ENCODE assay signal across 17 cellular contexts in the genomic region with DNA sequence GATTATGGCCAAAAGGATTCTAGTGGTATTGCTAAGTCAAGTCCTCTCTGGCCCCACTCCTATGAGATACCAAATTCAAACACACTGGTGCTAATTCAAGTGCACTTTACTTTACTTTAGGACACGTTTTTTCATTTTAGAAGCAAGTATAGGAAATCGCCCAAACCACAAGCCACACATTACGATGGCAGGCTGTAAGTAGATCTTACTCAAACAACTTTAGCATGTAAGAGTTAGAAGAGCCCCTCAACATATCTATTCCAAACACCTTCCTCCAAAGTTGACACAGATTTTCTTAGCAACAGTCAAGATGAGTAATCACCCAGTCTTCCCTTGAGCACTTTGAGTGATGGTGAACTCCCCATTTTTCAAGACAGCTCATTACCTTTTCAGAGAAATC. TPM values are rescaled to one million over a fixed set of nuclear protein-coding genes. Genes with fewer than 3 reads are reported as not detected.
DNase-seq lines count a peak whose midpoint lies in the region; ATAC-seq and TF ChIP-seq lines count a peak whose summit lies in the region.
"Had no signal": no experiment of that assay in that cellular context is flagged by ENCODE, and none has a peak within 500 bp of the region (broad histone marks: within the 10 kb centered on the region; RNA-seq: fewer than 3 reads in every experiment).

No MANE protein-coding gene starts in this region.

- H3K9me3 Mint-ChIP-seq in CD8-positive, alpha-beta T cell = no peaks in the 10 kb centered on the region
- no peaks in the 10 kb centered on the region for H3K9me3 Mint-ChIP-seq in activated naive CD8-positive, alpha-beta T cell treated with anti-CD3 and anti-CD28 coated beads, Interleukin-2, amount 50 U/mL, for 24 hours
- H3K9me3 Mint-ChIP-seq: naive thymus-derived CD4-positive, alpha-beta T cell; stimulated activated naive B cell treated with anti-CD40 and anti-IgM and Interleukin-4, amounts not matched to agents 10 μg/mL and 1 μg/mL and 100 μg/mL, for 72 hours had no signal

- no peaks in the 10 kb centered on the region for H3K36me3 ChIP-seq in CD8-positive, alpha-beta T cell (ENCODE audit: insufficient read depth, low read length)
- H3K36me3 ChIP-seq: BE2C had no signal

- H3K4me1 ChIP-seq in CD8-positive, alpha-beta T cell (ENCODE audit: insufficient read depth, low read length) = no peaks in the 10 kb centered on the region
- H3K4me1 ChIP-seq: BE2C had no signal

- no peaks in the 10 kb centered on the region for H3K27me3 Mint-ChIP-seq in CD8-positive, alpha-beta T cell (ENCODE audit: low read depth)
- H3K27me3 Mint-ChIP-seq in activated naive CD8-positive, alpha-beta T cell treated with anti-CD3 and anti-CD28 coated beads, Interleukin-2, amount 50 U/mL, for 24 hours = no peaks in the 10 kb centered on the region

- H3K4me3 ChIP-seq in CD8-positive, alpha-beta T cell (ENCODE audit: low read depth, low read length) = no peak overlapping the region
- H3K4me3 ChIP-seq in Jurkat, Clone E6-1 (ENCODE audit: low read length) = no peak overlapping the region

- H3K27me3 ChIP-seq in CD8-positive, alpha-beta T cell (ENCODE audit: insufficient read depth, low read length) = no peaks in the 10 kb centered on the region
- H3K27me3 ChIP-seq: BE2C had no signal

- H3K27ac ChIP-seq in CD8-positive, alpha-beta T cell (ENCODE audit: low read depth, low read length) = no peak overlapping the region

- no peak overlapping the region for H3K27ac Mint-ChIP-seq in CD8-positive, alpha-beta T cell
- no peak overlapping the region for H3K27ac Mint-ChIP-seq in activated naive CD8-positive, alpha-beta T cell treated with anti-CD3 and anti-CD28 coated beads, Interleukin-2, amount 50 U/mL, for 24 hours
- H3K27ac Mint-ChIP-seq: stimulated activated naive B cell treated with anti-CD40 and anti-IgM and Interleukin-4, amounts not matched to agents 10 μg/mL and 1 μg/mL and 100 μg/mL, for 72 hours had no signal

- POLR2A ChIA-PET in CD8-positive, alpha-beta T cell (lab: Charles Lee) = no interaction called here

- H3K36me3 Mint-ChIP-seq in CD8-positive, alpha-beta T cell = no peaks in the 10 kb centered on the region
- no peaks in the 10 kb centered on the region for H3K36me3 Mint-ChIP-seq in activated naive CD8-positive, alpha-beta T cell treated with anti-CD3 and anti-CD28 coated beads, Interleukin-2, amount 50 U/mL, for 24 hours (ENCODE audit: low read depth)
- H3K36me3 Mint-ChIP-seq: naive thymus-derived CD4-positive, alpha-beta T cell; stimulated activated naive B cell treated with anti-CD40 and anti-IgM and Interleukin-4, amounts not matched to agents 10 μg/mL and 1 μg/mL and 100 μg/mL, for 72 hours had no signal

- ATAC-seq in CD8-positive, alpha-beta T cell = peak; percentile 52
- peak; percentile 62 for ATAC-seq in GM18502 (IDR thresholded peaks at IDR 0.05; ENCODE audit: poor library complexity, unreplicated experiment)
- ATAC-seq in activated naive CD8-positive, alpha-beta T cell treated with anti-CD3 and anti-CD28 coated beads, Interleukin-2, amount 50 U/mL, for 24 hours = peak; percentile 93
- ATAC-seq: naive thymus-derived CD4-positive, alpha-beta T cell had no signal

- H3K9me3 ChIP-seq in CD8-positive, alpha-beta T cell (ENCODE audit: low read length) = no peaks in the 10 kb centered on the region
- H3K9me3 ChIP-seq: BE2C had no signal

- H3K4me1 Mint-ChIP-seq in CD8-positive, alpha-beta T cell (ENCODE audit: low read depth) = peaks cover 12% of the 10 kb centered on the region
- H3K4me1 Mint-ChIP-seq in activated naive CD8-positive, alpha-beta T cell treated with anti-CD3 and anti-CD28 coated beads, Interleukin-2, amount 50 U/mL, for 24 hours = peaks cover 14% of the 10 kb centered on the region
- H3K4me1 Mint-ChIP-seq: stimulated activated naive B cell treated with anti-CD40 and anti-IgM and Interleukin-4, amounts not matched to agents 10 μg/mL and 1 μg/mL and 100 μg/mL, for 72 hours had no signal

- no peak for DNase-seq in CD8-positive, alpha-beta T cell
- DNase-seq in Jurkat, Clone E6-1 (ENCODE audit: low read depth, low spot score) = peak; percentile 92
- DNase-seq in activated naive CD8-positive, alpha-beta T cell treated with anti-CD3 and anti-CD28 coated beads, Interleukin-2, amount 50 U/mL, for 24 hours = peak; percentile 9
- DNase-seq in NCI-H1694 treated with DMSO at 0.1 percent for 48 hours (lab: John Stamatoyannopoulos, UW) (no peak), nucleus accumbens (lab: John Stamatoyannopoulos, UW) (no peak)
- no peak for DNase-seq in NK-92 treated with Interleukin-12 subunit alpha and Interleukin-12 subunit beta, amount 100 ng/mL, for 24 hours (lab: John Stamatoyannopoulos, UW)
- DNase-seq: BE2C; dermis blood vessel endothelial cell; hypothalamus; naive thymus-derived CD4-positive, alpha-beta T cell; retina; SHP77 treated with DMSO at 0.1 percent for 48 hours; stimulated activated CD4-positive, alpha-beta T cell treated with anti-CD3 and anti-CD28 coated beads, Interleukin-4, amount 100 ng/mL, for 1 hour; stimulated activated naive B cell treated with anti-CD40 and anti-IgM and Interleukin-4, amounts not matched to agents 10 μg/mL and 1 μg/mL and 100 μg/mL, for 72 hours had no signal

- CTCF ChIA-PET in CD8-positive, alpha-beta T cell (lab: Charles Lee) = no interaction called here

- intact Hi-C loops in CD8-positive, alpha-beta T cell (cut with DNase I, micrococcal nuclease) = no loop called here

- no peak overlapping the region for H3K4me3 Mint-ChIP-seq in CD8-positive, alpha-beta T cell
- H3K4me3 Mint-ChIP-seq in activated naive CD8-positive, alpha-beta T cell treated with anti-CD3 and anti-CD28 coated beads, Interleukin-2, amount 50 U/mL, for 24 hours = no peak overlapping the region
- H3K4me3 Mint-ChIP-seq: stimulated activated naive B cell treated with anti-CD40 and anti-IgM and Interleukin-4, amounts not matched to agents 10 μg/mL and 1 μg/mL and 100 μg/mL, for 72 hours had no signal

- no peak for TF ChIP-seq CTCF in CD8-positive, alpha-beta T cell (IDR thresholded peaks at IDR 0.05)

RNA-seq across cellular contexts. Expression of a gene that starts 43.6 kb away (rescaled TPM):
- total RNA-seq in CD8-positive, alpha-beta T cell = not detected
- not detected for polyA plus RNA-seq in Jurkat, Clone E6-1 (2012; ENCODE audit: insufficient read depth, insufficient read length)
- total RNA-seq: dermis blood vessel endothelial cell; fibroblast of lung; liver; naive thymus-derived CD4-positive, alpha-beta T cell had no signal
- polyA plus RNA-seq: fibroblast of lung; liver; naive thymus-derived CD4-positive, alpha-beta T cell had no signal

Comparison
In these comparisons a context has a peak if more than half of its experiments do, and no peak if none do; other contexts are left out.
1. DNase-seq: peak in Jurkat, Clone E6-1 (single experiment) and activated naive CD8-positive, alpha-beta T cell treated with anti-CD3 and anti-CD28 coated beads, Interleukin-2, amount 50 U/mL, for 24 hours (single experiment); none in CD8-positive, alpha-beta T cell (0 of 7), NCI-H1694 treated with DMSO at 0.1 percent for 48 hours (single experiment), NK-92 treated with Interleukin-12 subunit alpha and Interleukin-12 subunit beta, amount 100 ng/mL, for 24 hours (single experiment) and nucleus accumbens (0 of 56).
2. Peak in every context shown above with its lines, with median percentiles within 50 percentile points of each other: ATAC-seq.